Comparison of ENCODE assay signal across 1 cellular context in the genomic region with DNA sequence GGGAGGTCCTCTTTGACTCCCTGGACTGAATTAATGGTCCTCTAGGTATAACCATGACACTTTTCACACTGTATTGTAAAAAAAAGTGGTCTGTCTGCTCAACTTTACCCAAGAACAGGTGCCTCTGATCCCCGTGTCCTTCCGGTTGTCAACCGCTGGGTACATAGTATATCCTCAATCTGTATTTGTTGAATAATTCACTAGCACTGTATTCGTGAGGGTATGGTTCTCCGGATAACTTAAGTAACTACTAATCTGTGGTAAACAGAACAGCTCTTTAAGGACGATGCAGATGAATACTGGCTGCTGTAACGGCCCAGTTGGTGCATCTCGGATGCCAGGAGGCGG.
TF ChIP-seq lines count a peak whose summit lies in the region.

No MANE protein-coding gene starts in this region.

TF ChIP-seq in HepG2, 621 proteins besides CTCF, POLR2A, EP300 and RAD21:
- no peak for TF ChIP-seq FOXJ3 (CRISPR knock-in tag; IDR thresholded peaks at IDR 0.05; ENCODE audit: borderline replicate concordance)
- TF ChIP-seq, protein P1, sequence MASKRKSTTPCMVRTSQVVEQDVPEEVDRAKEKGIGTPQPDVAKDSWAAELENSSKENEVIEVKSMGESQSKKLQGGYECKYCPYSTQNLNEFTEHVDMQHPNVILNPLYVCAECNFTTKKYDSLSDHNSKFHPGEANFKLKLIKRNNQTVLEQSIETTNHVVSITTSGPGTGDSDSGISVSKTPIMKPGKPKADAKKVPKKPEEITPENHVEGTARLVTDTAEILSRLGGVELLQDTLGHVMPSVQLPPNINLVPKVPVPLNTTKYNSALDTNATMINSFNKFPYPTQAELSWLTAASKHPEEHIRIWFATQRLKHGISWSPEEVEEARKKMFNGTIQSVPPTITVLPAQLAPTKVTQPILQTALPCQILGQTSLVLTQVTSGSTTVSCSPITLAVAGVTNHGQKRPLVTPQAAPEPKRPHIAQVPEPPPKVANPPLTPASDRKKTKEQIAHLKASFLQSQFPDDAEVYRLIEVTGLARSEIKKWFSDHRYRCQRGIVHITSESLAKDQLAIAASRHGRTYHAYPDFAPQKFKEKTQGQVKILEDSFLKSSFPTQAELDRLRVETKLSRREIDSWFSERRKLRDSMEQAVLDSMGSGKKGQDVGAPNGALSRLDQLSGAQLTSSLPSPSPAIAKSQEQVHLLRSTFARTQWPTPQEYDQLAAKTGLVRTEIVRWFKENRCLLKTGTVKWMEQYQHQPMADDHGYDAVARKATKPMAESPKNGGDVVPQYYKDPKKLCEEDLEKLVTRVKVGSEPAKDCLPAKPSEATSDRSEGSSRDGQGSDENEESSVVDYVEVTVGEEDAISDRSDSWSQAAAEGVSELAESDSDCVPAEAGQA (IDR thresholded peaks at IDR 0.05; ENCODE audit: low read depth): no peak
- TF ChIP-seq, protein P1 (CRISPR knock-in tag; IDR thresholded peaks at IDR 0.05; ENCODE audit: borderline replicate concordance): peak; percentile 2; the same call in 1 of the 2 replicates
- no peak for TF ChIP-seq AKAP8 (CRISPR knock-in tag; IDR thresholded peaks at IDR 0.05)
- no peak for TF ChIP-seq ZNF33B (CRISPR knock-in tag; IDR thresholded peaks at IDR 0.05)
- TF ChIP-seq REL (CRISPR knock-in tag; conservative IDR thresholded peaks at IDR 0.05): no peak
- no peak for TF ChIP-seq ZNF382 (CRISPR knock-in tag; IDR thresholded peaks at IDR 0.05; ENCODE audit: borderline replicate concordance)
- TF ChIP-seq BCL6 (CRISPR knock-in tag; IDR thresholded peaks at IDR 0.05): 0 out of 2 replicates have a peak, but pooled peaks have one; percentile 2
- no peak for TF ChIP-seq DPF2 (CRISPR knock-in tag; IDR thresholded peaks at IDR 0.05; ENCODE audit: borderline replicate concordance, low read depth)
- TF ChIP-seq, protein P2, sequence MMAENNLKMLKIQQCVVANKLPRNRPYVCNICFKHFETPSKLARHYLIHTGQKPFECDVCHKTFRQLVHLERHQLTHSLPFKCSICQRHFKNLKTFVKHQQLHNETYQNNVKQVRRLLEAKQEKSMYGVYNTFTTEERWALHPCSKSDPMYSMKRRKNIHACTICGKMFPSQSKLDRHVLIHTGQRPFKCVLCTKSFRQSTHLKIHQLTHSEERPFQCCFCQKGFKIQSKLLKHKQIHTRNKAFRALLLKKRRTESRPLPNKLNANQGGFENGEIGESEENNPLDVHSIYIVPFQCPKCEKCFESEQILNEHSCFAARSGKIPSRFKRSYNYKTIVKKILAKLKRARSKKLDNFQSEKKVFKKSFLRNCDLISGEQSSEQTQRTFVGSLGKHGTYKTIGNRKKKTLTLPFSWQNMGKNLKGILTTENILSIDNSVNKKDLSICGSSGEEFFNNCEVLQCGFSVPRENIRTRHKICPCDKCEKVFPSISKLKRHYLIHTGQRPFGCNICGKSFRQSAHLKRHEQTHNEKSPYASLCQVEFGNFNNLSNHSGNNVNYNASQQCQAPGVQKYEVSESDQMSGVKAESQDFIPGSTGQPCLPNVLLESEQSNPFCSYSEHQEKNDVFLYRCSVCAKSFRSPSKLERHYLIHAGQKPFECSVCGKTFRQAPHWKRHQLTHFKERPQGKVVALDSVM (CRISPR knock-in tag; IDR thresholded peaks at IDR 0.05): peak; percentile 9; the same call in 1 of the 2 replicates
- no peak for TF ChIP-seq CREB1 (IDR thresholded peaks at IDR 0.05)
- TF ChIP-seq CREB1 (CRISPR knock-in tag; IDR thresholded peaks at IDR 0.05): 0 out of 2 replicates have a peak, but pooled peaks have one; percentile 13
- 0 out of 2 replicates have a peak, but pooled peaks have one; percentile 6 for TF ChIP-seq KLF12 (CRISPR knock-in tag; IDR thresholded peaks at IDR 0.05; ENCODE audit: borderline replicate concordance)
